1 cellular context compared by ENCODE assay signal in the genomic region with DNA sequence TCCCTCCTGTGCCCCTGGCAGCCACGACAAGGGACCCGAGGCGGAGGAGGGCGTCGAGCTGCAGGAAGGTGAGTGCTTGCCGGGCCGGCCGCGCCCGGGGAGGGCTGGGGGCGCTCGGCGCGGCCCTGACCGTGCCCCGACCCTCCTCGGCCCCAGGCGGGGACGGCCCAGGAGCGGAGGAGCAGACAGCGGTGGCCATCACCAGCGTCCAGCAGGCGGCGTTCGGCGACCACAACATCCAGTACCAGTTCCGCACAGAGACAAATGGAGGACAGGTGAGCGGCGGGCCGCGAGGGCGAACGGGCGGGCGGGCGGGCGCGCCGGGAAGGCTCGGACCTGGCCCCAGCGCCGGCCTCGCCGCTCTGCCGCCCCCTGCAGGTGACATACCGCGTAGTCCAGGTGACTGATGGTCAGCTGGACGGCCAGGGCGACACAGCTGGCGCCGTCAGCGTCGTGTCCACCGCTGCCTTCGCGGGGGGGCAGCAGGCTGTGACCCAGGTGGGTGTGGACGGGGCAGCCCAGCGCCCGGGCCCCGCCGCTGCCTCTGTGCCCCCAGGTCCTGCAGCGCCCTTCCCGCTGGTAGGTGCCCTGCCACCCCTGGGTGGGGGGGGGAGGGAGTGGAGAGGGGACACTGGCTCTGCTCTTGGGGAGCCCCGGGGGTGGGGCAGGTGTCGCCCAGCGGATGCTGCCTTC.
A peak's percentile ranks its signal among the peaks of the same experiment; 100 is the strongest.
TF ChIP-seq lines count a peak whose summit lies in the region.

No MANE protein-coding gene starts in this region.

TF ChIP-seq in IMR-90, 13 proteins besides CTCF, POLR2A, EP300 and RAD21:
- peak; percentile 28; the same call in 1 of the 2 replicates for TF ChIP-seq SMC3 (IDR thresholded peaks at IDR 0.05; ENCODE audit: low read depth, low read length)
- no peak for TF ChIP-seq MAFK (IDR thresholded peaks at IDR 0.05; ENCODE audit: low read depth, low read length)
- 0 out of 2 replicates have a peak, but pooled peaks have one; percentile 12 for TF ChIP-seq USF2 (IDR thresholded peaks at IDR 0.05; ENCODE audit: low read depth, low read length)
- TF ChIP-seq RFX5 (IDR thresholded peaks at IDR 0.05; ENCODE audit: low read depth, low read length): no peak
- no peak for TF ChIP-seq CEBPB (IDR thresholded peaks at IDR 0.05; ENCODE audit: low read depth, low read length)
- TF ChIP-seq ELK1 (IDR thresholded peaks at IDR 0.05; ENCODE audit: borderline replicate concordance, low read depth, low read length): no peak
